36 cellular contexts compared by ENCODE assay signal in the genomic region with DNA sequence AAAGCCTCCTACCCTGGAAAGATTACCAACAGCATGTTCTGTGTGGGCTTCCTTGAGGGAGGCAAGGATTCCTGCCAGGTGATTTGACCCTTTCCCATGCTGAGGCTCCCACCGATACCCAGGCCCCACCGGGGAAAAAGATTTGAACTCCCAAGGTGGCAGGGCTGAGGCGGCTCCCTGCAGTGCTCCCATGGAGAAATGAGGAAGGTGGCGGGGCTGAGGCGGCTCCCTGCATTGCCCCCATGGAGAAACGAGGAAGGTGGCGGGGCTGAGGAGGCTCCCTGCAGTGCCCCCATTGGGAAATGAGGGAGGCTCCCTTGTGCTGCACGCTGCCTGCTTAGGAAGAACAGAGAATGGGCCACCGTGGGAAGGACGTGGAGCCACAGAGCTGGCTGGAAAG. TPM values are rescaled to one million over a fixed set of nuclear protein-coding genes. Genes with fewer than 3 reads are reported as not detected.
"Had no signal": no experiment of that assay in that cellular context is flagged by ENCODE, and none has a peak within 500 bp of the region (broad histone marks: within the 10 kb centered on the region; RNA-seq: fewer than 3 reads in every experiment).

No MANE protein-coding gene starts in this region.

- H3K27me3 ChIP-seq: adrenal gland, cardiac muscle cell had no signal

- H3K9me3 ChIP-seq: adrenal gland had no signal

- H3K36me3 ChIP-seq: adrenal gland, cardiac muscle cell had no signal

- ATAC-seq: activated CD4-positive, CD25-positive, alpha-beta regulatory T cell treated with anti-CD3 and anti-CD28 coated beads, Interleukin-2, amount 50 U/mL, for 24 hours; activated CD8-positive, alpha-beta T cell treated with anti-CD3 and anti-CD28 coated beads for 36 hours; activated naive CD4-positive, alpha-beta T cell treated with anti-CD3 and anti-CD28 coated beads, Interleukin-2, amount 50 U/mL, for 72 hours; activated T-cell treated with anti-CD3 and anti-CD28 coated beads, Interleukin-2, amount 50 U/mL, for 4 hours; activated T-cell treated with anti-CD3 and anti-CD28 coated beads, Interleukin-2, amount 50 U/mL, for 72 hours; activated T-helper 17 cell treated with anti-CD3 and anti-CD28 coated beads, Interleukin-2, amount 50 U/mL, for 72 hours had no signal

- FAIRE-seq: astrocyte, bronchial epithelial cell, TTC549 had no signal

- H3K27ac ChIP-seq: adrenal gland, cardiac muscle cell, VCaP had no signal

- DNase-seq: activated CD4-positive, alpha-beta memory T cell treated with anti-CD3 and anti-CD28 coated beads for 36 hours; activated CD4-positive, alpha-beta T cell treated with anti-CD3 and anti-CD28 coated beads for 4 hours; activated CD4-positive, alpha-beta T cell treated with anti-CD3 and anti-CD28 coated beads, Interleukin-2, amount 10 ng/mL, durations not matched to agents 24 days and 14 days; activated CD4-positive, alpha-beta T cell treated with anti-CD3 and anti-CD28 coated beads, Interleukin-2, amount 50 U/mL, for 1 hour; activated CD4-positive, alpha-beta T cell treated with anti-CD3 and anti-CD28 coated beads, Interleukin-2, amount 50 U/mL, for 4 hours; activated CD4-positive, CD25-positive, alpha-beta regulatory T cell; activated CD8-positive, alpha-beta memory T cell treated with anti-CD3 and anti-CD28 coated beads, Interleukin-2, amount 50 U/mL, for 4 hours; activated CD8-positive, alpha-beta T cell treated with anti-CD3 and anti-CD28 coated beads for 36 hours; activated effector memory CD4-positive, alpha-beta T cell treated with anti-CD3 and anti-CD28 coated beads, Interleukin-2, amount 50 U/mL, for 16 hours; activated gamma-delta T cell treated with Interleukin-2 at 50 U/mL for 16 hours; activated naive CD4-positive, alpha-beta T cell; activated naive CD4-positive, alpha-beta T cell treated with anti-CD3 and anti-CD28 coated beads for 36 hours; activated naive CD4-positive, alpha-beta T cell treated with anti-CD3 and anti-CD28 coated beads, Interleukin-2, amount 50 U/mL, for 16 hours; activated naive CD8-positive, alpha-beta T cell treated with anti-CD3 and anti-CD28 coated beads for 36 hours; activated T-cell treated with anti-CD3 and anti-CD28 coated beads for 4 hours; activated T-cell treated with anti-CD3 and anti-CD28 coated beads, Interleukin-2, amount 50 U/mL, for 1 hour; activated T-cell treated with anti-CD3 and anti-CD28 coated beads, Interleukin-2, amount 50 U/mL, for 4 hours; activated T-cell treated with anti-CD3 and anti-CD28 coated beads, Interleukin-2, amount 50 U/mL, for 72 hours; adrenal gland; amniotic stem cell; aorta; caudate nucleus; cerebellar nuclear complex; T-helper 1 cell; T-helper 2 cell; T-helper 9 cell had no signal

- H3K4me3 ChIP-seq: adrenal gland, cardiac muscle cell had no signal

- H3K4me1 ChIP-seq: adrenal gland had no signal

RNA-seq across cellular contexts. Expression of a gene that starts 3.2 kb away (rescaled TPM):
- total RNA-seq: activated CD4-positive, alpha-beta memory T cell treated with anti-CD3 and anti-CD28 coated beads for 36 hours; activated CD4-positive, alpha-beta T cell treated with anti-CD3 and anti-CD28 coated beads, Interleukin-2, amount 10 ng/mL, durations not matched to agents 24 days and 14 days; activated CD8-positive, alpha-beta T cell treated with anti-CD3 and anti-CD28 coated beads for 36 hours; activated naive CD4-positive, alpha-beta T cell treated with anti-CD3 and anti-CD28 coated beads for 36 hours; activated naive CD4-positive, alpha-beta T cell treated with anti-CD3 and anti-CD28 coated beads, Interleukin-2, amount 50 U/mL, for 72 hours; activated naive CD8-positive, alpha-beta T cell treated with anti-CD3 and anti-CD28 coated beads for 36 hours; activated T-cell treated with anti-CD3 and anti-CD28 coated beads, Interleukin-2, amount 50 U/mL, for 72 hours; activated T-helper 1 cell treated with anti-CD3 and anti-CD28 coated beads, Interleukin-12 subunit alpha, Interleukin-12 subunit beta, Interleukin-2, Interleukin-4 antibody, amounts not matched to agents 30 ng/mL and 10 ng/mL and 1 ng/mL, durations not matched to agents 14 hours and 24 hours and 36 hours; activated T-helper 17 cell treated with anti-CD3 and anti-CD28 coated beads, Interleukin-2, amount 50 U/mL, for 72 hours; aorta; astrocyte; cardiac muscle cell; chondrocyte had no signal
